ENCODE assay signal across 15 cellular contexts in the genomic region with DNA sequence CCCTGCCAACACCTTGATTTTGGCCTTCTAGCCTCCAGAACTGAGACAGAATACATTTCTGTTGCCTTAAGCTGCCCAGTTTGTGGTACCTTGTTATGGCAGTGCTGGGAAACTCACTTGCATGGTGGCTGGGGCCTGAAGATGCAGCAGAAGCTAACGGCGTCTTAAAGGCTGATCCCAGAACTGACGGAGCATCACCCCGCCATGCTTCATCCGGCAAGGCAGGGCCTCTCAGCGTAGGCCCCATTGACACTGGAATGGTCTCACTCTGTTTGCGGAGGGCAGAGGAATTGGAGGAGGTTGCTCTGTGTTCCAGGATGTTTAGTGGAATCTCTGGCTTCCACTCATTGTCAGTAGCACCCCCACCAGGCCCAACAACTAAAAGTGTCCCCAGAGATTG.
DNase-seq lines count a peak whose midpoint lies in the region; ATAC-seq and TF ChIP-seq lines count a peak whose summit lies in the region.
"Had no signal": no experiment of that assay in that cellular context is flagged by ENCODE, and none has a peak within 500 bp of the region (broad histone marks: within the 10 kb centered on the region; RNA-seq: fewer than 3 reads in every experiment).

No MANE protein-coding gene starts in this region.

- no peaks in the 10 kb centered on the region for H3K36me3 Mint-ChIP-seq in nephron progenitor cell (ENCODE audit: low read depth)
- H3K36me3 Mint-ChIP-seq: CD4-positive, alpha-beta memory T cell had no signal

- DNase-seq in RWPE2 (ENCODE audit: low spot score) (peak; percentile 67), islet precursor cell (peak; percentile 37), MG63 (no peak), nephron progenitor cell (no peak)
- no peak for DNase-seq in stimulated activated CD4-positive, alpha-beta T cell treated with anti-CD3 and anti-CD28 coated beads, Interleukin-4, amount 100 ng/mL, for 24 hours
- DNase-seq: C1 segment of cervical spinal cord; Calu3; CD4-positive, alpha-beta memory T cell; COR-L47; DMS53; DMS79 treated with DMSO at 0.1 percent for 48 hours; GF-D8; GOT3; HCEC 1CT had no signal

- H3K4me3 ChIP-seq in HEK293 (ENCODE audit: low read depth, low read length) (no peak overlapping the region), RWPE2 (ENCODE audit: severe bottlenecking) (no peak overlapping the region), MG63 (no peak overlapping the region)

- no peaks in the 10 kb centered on the region for H3K4me1 ChIP-seq in HEK293 (ENCODE audit: control insufficient read depth, insufficient read depth, low read length)
- peaks cover 12% of the 10 kb centered on the region for H3K4me1 ChIP-seq in RWPE2 (ENCODE audit: insufficient read depth, poor library complexity, severe bottlenecking)

- peaks cover 9% of the 10 kb centered on the region for H3K27me3 Mint-ChIP-seq in nephron progenitor cell (ENCODE audit: low read depth, poor library complexity)

- H3K4me1 Mint-ChIP-seq in nephron progenitor cell = peaks cover 13% of the 10 kb centered on the region

- no peaks in the 10 kb centered on the region for H3K9me3 Mint-ChIP-seq in nephron progenitor cell
- H3K9me3 Mint-ChIP-seq: CD4-positive, alpha-beta memory T cell had no signal

- H3K4me3 Mint-ChIP-seq in nephron progenitor cell = no peak overlapping the region
- H3K4me3 Mint-ChIP-seq: CD4-positive, alpha-beta memory T cell had no signal

- no peaks in the 10 kb centered on the region for H3K27me3 ChIP-seq in RWPE2 (ENCODE audit: insufficient read depth, poor library complexity, severe bottlenecking)
- H3K27me3 ChIP-seq in MG63 = no peaks in the 10 kb centered on the region

- H3K36me3 ChIP-seq in HEK293 (ENCODE audit: control insufficient read depth in 2 of 2, insufficient read depth in 1 of 2, low read length in 2 of 2) (no peaks in the 10 kb centered on the region), RWPE2 (ENCODE audit: low read depth) (no peaks in the 10 kb centered on the region), MG63 (no peaks in the 10 kb centered on the region)

- CTCF ChIA-PET in HEK293 (lab: Yijun Ruan, JAX) = interaction anchor here (1.0 kb wide), 1 partner anchor 9 kb away, joined by 3 read pairs; no protein-coding TSS in a partner anchor

- TF ChIP-seq CTCF in HEK293 (tag by site-specific recombination; IDR thresholded peaks at IDR 0.05) (no peak), RWPE2 (IDR thresholded peaks at IDR 0.05; ENCODE audit: poor library complexity, severe bottlenecking) (no peak), nephron progenitor cell (IDR thresholded peaks at IDR 0.05) (no peak)

- H3K9me3 ChIP-seq in HEK293 (ENCODE audit: control insufficient read depth, insufficient read depth, low read depth, low read length) = no peaks in the 10 kb centered on the region
- H3K9me3 ChIP-seq in RWPE2 (ENCODE audit: severe bottlenecking) = no peaks in the 10 kb centered on the region
- no peaks in the 10 kb centered on the region for H3K9me3 ChIP-seq in MG63

- POLR2A ChIA-PET in HEK293 (lab: Yijun Ruan, JAX) = no interaction called here

- H3K27ac ChIP-seq in HEK293 (ENCODE audit: extremely low read depth, low read depth, low read length) (no peak overlapping the region), RWPE2 (ENCODE audit: poor library complexity, severe bottlenecking) (no peak overlapping the region)

- no peak for ATAC-seq in RWPE2 (ENCODE audit: low read depth)

- H3K27ac Mint-ChIP-seq in nephron progenitor cell = no peak overlapping the region

TF ChIP-seq in HEK293, 187 proteins besides CTCF, POLR2A, EP300 and RAD21:
- no peak for TF ChIP-seq ZNF621 (tag by site-specific recombination; IDR thresholded peaks at IDR 0.05)
- peak; percentile 66; the same call in 1 of the 2 replicates for TF ChIP-seq ZNF548 (tag by site-specific recombination; IDR thresholded peaks at IDR 0.05)
- TF ChIP-seq, protein P1, sequence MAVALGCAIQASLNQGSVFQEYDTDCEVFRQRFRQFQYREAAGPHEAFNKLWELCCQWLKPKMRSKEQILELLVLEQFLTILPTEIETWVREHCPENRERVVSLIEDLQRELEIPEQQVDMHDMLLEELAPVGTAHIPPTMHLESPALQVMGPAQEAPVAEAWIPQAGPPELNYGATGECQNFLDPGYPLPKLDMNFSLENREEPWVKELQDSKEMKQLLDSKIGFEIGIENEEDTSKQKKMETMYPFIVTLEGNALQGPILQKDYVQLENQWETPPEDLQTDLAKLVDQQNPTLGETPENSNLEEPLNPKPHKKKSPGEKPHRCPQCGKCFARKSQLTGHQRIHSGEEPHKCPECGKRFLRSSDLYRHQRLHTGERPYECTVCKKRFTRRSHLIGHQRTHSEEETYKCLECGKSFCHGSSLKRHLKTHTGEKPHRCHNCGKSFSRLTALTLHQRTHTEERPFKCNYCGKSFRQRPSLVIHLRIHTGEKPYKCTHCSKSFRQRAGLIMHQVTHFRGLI (tag by site-specific recombination; IDR thresholded peaks at IDR 0.05) = no peak

Comparison
In these comparisons a context has a peak if more than half of its experiments do, and no peak if none do; other contexts are left out.
1. DNase-seq: peak in RWPE2 (single experiment) and islet precursor cell (single experiment); none in stimulated activated CD4-positive, alpha-beta T cell treated with anti-CD3 and anti-CD28 coated beads, Interleukin-4, amount 100 ng/mL, for 24 hours (single experiment), MG63 (single experiment) and nephron progenitor cell (single experiment).